In the genomic region with DNA sequence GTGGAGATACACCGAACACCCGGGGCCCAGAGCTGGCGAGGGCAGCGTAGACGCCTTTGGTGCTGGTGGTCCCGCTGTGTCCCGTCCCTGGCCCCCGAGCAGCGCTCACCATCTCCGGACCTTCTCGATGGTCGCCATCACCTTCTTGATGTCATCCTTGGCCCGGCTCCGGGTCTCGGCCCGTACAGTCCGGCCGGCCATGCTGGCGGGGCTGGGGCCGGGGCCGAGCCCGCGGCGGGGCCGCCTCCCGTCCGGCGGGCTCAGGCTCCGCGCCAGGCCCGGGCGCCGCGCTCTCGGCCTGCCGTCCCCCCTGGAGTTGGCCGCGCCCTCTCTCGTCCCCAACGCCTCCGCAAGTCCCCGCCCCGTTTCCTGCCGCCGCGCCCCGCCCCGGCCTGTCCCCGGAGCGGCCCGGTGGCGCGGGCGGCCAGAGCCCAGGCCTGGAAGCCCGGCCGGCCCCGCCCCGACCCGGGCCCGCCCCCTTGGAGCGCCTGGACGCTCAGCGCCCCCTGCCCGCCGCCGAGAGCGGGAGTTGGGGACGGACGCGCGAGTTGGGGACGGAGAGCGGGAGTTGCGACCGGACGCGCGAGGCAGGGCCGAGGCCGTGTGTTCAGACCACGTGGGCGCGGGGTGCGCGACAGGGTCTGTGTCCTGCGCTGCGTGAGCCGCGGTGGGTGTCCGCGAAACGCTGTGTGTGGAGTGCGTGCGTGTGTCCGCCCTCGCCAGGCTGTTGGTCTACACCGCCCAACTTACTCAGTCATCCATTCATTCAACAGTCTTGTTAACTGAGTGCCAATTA, we compare ENCODE assay signal across 1 cellular context.
TF ChIP-seq lines count a peak whose summit lies in the region.

Gene BCL7C (minus strand): TSS at position 334 of the 796 bp plus-strand sequence. CDS start 133 bp downstream, at position 201.

TF ChIP-seq in K562, 482 proteins besides CTCF, POLR2A, EP300 and RAD21 (continued from another document and continues in another):
- TF ChIP-seq NFIC (IDR thresholded peaks at IDR 0.05) (peak; percentile 32), ZNF143 (CRISPR knock-in tag; IDR thresholded peaks at IDR 0.05) (peak; percentile 59), ZKSCAN1 (IDR thresholded peaks at IDR 0.05; ENCODE audit: low read depth, low read length) (no peak), HDAC8 (tag; IDR thresholded peaks at IDR 0.05) (0 out of 2 replicates have a peak, but pooled peaks have one; percentile 69), ATF4 (CRISPR knock-in tag; IDR thresholded peaks at IDR 0.05) (no peak), ZNF561 (CRISPR knock-in tag; conservative IDR thresholded peaks at IDR 0.05) (no peak), ZNF707 (CRISPR knock-in tag; conservative IDR thresholded peaks at IDR 0.05) (no peak), FOXM1 (IDR thresholded peaks at IDR 0.05; ENCODE audit: low read depth) (no peak), FOXM1 (CRISPR knock-in tag; IDR thresholded peaks at IDR 0.05; ENCODE audit: low read depth) (peak; percentile 97), MBD1 (CRISPR knock-in tag; IDR thresholded peaks at IDR 0.05) (no peak), ZNF212 (CRISPR knock-in tag; IDR thresholded peaks at IDR 0.05) (no peak), BACH1 (tag; IDR thresholded peaks at IDR 0.05) (no peak), RBM39 (optimal IDR thresholded peaks at IDR 0.05; ENCODE audit: low read depth, low read length) (no peak), MLX (CRISPR knock-in tag; conservative IDR thresholded peaks at IDR 0.05) (peak in 1 of 2 experiments; percentile 99; a peak in 2 of 4 replicates), ZNF146 (CRISPR knock-in tag; IDR thresholded peaks at IDR 0.05; ENCODE audit: unreplicated experiment) (no peak), ARID1B (IDR thresholded peaks at IDR 0.05) (no peak), ATF1 (CRISPR knock-in tag; IDR thresholded peaks at IDR 0.05) (no peak), ATF1 (tag; IDR thresholded peaks at IDR 0.05) (peak; percentile 65), SMAD4 (CRISPR knock-in tag; conservative IDR thresholded peaks at IDR 0.05) (peak; percentile 94), DMBX1 (CRISPR knock-in tag; IDR thresholded peaks at IDR 0.05; ENCODE audit: borderline replicate concordance) (peak; percentile 79), ZNF695 (CRISPR knock-in tag; IDR thresholded peaks at IDR 0.05) (no peak), KAT8 (IDR thresholded peaks at IDR 0.05; ENCODE audit: low read depth) (no peak), AFF4 (CRISPR knock-in tag; IDR thresholded peaks at IDR 0.05) (peak; percentile 98), ZNF780A (CRISPR knock-in tag; IDR thresholded peaks at IDR 0.05) (no peak), ELF4 (CRISPR knock-in tag; IDR thresholded peaks at IDR 0.05) (0 out of 2 replicates have a peak, but pooled peaks have one; percentile 12), STAG1 (CRISPR knock-in tag; IDR thresholded peaks at IDR 0.05; ENCODE audit: borderline replicate concordance) (peak; percentile 55; the same call in 1 of the 2 replicates), JUND (IDR thresholded peaks at IDR 0.05; ENCODE audit: borderline replicate concordance, low read depth, low read length) (peak; percentile 11; the same call in 1 of the 2 replicates), JUND (tag; IDR thresholded peaks at IDR 0.05; ENCODE audit: borderline replicate concordance, low read depth, low read length) (peak; percentile 40; the same call in 1 of the 3 replicates), TEAD4 (IDR thresholded peaks at IDR 0.05; ENCODE audit: low read length) (no peak), TEAD4 (CRISPR knock-in tag; IDR thresholded peaks at IDR 0.05; ENCODE audit: borderline replicate concordance) (peak; percentile 94; the same call in 1 of the 2 replicates), GTF2B (IDR thresholded peaks at IDR 0.05; ENCODE audit: extremely low read depth, insufficient read length) (no peak), CREBBP (IDR thresholded peaks at IDR 0.05; ENCODE audit: low read depth, low read length) (no peak), ETS1 (conservative IDR thresholded peaks at IDR 0.05; ENCODE audit: control insufficient read depth, low read depth, low read length) (no peak; the same call in none of the 2 replicates)
- TF ChIP-seq, protein P1, sequence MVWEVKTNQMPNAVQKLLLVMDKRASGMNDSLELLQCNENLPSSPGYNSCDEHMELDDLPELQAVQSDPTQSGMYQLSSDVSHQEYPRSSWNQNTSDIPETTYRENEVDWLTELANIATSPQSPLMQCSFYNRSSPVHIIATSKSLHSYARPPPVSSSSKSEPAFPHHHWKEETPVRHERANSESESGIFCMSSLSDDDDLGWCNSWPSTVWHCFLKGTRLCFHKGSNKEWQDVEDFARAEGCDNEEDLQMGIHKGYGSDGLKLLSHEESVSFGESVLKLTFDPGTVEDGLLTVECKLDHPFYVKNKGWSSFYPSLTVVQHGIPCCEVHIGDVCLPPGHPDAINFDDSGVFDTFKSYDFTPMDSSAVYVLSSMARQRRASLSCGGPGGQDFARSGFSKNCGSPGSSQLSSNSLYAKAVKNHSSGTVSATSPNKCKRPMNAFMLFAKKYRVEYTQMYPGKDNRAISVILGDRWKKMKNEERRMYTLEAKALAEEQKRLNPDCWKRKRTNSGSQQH (CRISPR knock-in tag; IDR thresholded peaks at IDR 0.05), result peak; percentile 65; the same call in 1 of the 2 replicates
- TF ChIP-seq, protein P2, sequence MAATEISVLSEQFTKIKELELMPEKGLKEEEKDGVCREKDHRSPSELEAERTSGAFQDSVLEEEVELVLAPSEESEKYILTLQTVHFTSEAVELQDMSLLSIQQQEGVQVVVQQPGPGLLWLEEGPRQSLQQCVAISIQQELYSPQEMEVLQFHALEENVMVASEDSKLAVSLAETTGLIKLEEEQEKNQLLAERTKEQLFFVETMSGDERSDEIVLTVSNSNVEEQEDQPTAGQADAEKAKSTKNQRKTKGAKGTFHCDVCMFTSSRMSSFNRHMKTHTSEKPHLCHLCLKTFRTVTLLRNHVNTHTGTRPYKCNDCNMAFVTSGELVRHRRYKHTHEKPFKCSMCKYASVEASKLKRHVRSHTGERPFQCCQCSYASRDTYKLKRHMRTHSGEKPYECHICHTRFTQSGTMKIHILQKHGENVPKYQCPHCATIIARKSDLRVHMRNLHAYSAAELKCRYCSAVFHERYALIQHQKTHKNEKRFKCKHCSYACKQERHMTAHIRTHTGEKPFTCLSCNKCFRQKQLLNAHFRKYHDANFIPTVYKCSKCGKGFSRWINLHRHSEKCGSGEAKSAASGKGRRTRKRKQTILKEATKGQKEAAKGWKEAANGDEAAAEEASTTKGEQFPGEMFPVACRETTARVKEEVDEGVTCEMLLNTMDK (IDR thresholded peaks at IDR 0.05; ENCODE audit: borderline replicate concordance, insufficient read depth, low read depth, low read length, poor library complexity, severe bottlenecking), result peak; percentile 96
- TF ChIP-seq, protein P3, sequence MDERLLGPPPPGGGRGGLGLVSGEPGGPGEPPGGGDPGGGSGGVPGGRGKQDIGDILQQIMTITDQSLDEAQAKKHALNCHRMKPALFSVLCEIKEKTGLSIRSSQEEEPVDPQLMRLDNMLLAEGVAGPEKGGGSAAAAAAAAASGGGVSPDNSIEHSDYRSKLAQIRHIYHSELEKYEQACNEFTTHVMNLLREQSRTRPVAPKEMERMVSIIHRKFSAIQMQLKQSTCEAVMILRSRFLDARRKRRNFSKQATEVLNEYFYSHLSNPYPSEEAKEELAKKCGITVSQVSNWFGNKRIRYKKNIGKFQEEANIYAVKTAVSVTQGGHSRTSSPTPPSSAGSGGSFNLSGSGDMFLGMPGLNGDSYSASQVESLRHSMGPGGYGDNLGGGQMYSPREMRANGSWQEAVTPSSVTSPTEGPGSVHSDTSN (CRISPR knock-in tag; IDR thresholded peaks at IDR 0.05; ENCODE audit: low read depth), result no peak
- TF ChIP-seq, protein P3 (tag; conservative IDR thresholded peaks at IDR 0.05; ENCODE audit: low read depth), result no peak
- TF ChIP-seq, protein P4, sequence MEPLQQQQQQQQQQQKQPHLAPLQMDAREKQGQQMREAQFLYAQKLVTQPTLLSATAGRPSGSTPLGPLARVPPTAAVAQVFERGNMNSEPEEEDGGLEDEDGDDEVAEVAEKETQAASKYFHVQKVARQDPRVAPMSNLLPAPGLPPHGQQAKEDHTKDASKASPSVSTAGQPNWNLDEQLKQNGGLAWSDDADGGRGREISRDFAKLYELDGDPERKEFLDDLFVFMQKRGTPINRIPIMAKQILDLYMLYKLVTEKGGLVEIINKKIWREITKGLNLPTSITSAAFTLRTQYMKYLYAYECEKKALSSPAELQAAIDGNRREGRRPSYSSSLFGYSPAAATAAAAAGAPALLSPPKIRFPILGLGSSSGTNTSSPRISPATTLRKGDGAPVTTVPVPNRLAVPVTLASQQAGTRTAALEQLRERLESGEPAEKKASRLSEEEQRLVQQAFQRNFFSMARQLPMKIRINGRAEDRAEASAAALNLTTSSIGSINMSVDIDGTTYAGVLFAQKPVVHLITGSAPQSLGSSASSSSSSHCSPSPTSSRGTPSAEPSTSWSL (CRISPR knock-in tag; IDR thresholded peaks at IDR 0.05; ENCODE audit: borderline replicate concordance), result peak; percentile 47; the same call in 1 of the 2 replicates
